4 cellular contexts compared by ENCODE assay signal in the genomic region with DNA sequence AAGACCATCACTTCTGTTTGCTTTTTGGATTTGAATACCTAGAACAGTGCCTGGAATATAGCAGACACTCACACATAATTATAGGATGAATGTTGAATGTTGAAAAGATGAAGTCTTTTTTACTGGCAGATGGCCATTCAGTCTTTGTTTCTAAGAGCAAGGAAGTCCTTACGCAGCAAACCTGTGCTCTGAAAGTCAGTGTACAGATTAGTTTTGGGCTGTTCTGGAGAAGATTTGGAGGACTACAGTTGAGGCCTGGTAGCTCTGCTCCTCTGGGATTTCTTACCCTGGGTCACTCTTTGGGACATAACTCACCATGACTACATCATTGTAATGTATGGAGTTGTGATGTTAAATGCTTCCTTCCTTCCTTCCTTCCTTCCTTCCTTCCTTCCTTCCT. TPM values are rescaled to one million over a fixed set of nuclear protein-coding genes. Genes with fewer than 3 reads are reported as not detected.
"Had no signal": no experiment of that assay in that cellular context is flagged by ENCODE, and none has a peak within 500 bp of the region (broad histone marks: within the 10 kb centered on the region; RNA-seq: fewer than 3 reads in every experiment).

No MANE protein-coding gene starts in this region.

- ATAC-seq: GM12878 had no signal

- DNase-seq: GDM1, GF-D8 had no signal

- H3K4me3 ChIP-seq: GM12878 had no signal

RNA-seq across cellular contexts. Expression of gene OR4E2, which starts 3.3 kb away (rescaled TPM):
- total RNA-seq: G401, GM12878 had no signal

RNA-seq across cellular contexts. Expression of gene OR4E1, which starts 16.6 kb away (rescaled TPM):
- total RNA-seq: G401, GM12878 had no signal

RNA-seq across cellular contexts. Expression of gene OR10G2, which starts 22.2 kb away (rescaled TPM):
- total RNA-seq: G401, GM12878 had no signal
